In genomic region chr6:145735356-145736165, GRCh38 we compare ENCODE assay signal across 8 cellular contexts. TPM values are rescaled to one million over a fixed set of nuclear protein-coding genes. Genes with fewer than 3 reads are reported as not detected.
DNase-seq lines count a peak whose midpoint lies in the region; ATAC-seq, FAIRE-seq and TF ChIP-seq lines count a peak whose summit lies in the region.

Gene EPM2A, minus strand, starts transcription at chr6:145735520. Its CDS starts 22 bp downstream, at chr6:145735498.

- H3K4me1 ChIP-seq in HepG2 (ENCODE audit: insufficient read depth, low read length) = peaks cover 24% of the 10 kb centered on the region

- no peak for FAIRE-seq in HepG2 (lab: Jason Lieb, UNC)

- TF ChIP-seq EP300 in HepG2 (IDR thresholded peaks at IDR 0.05; ENCODE audit: low read depth in 2 of 2, low read length in 2 of 2) = 0 out of 4 replicates have a peak, but pooled peaks of 1 of the 2 experiments have one; percentile 13
- TF ChIP-seq EP300 in HepG2 (CRISPR knock-in tag; IDR thresholded peaks at IDR 0.05; ENCODE audit: borderline replicate concordance) = peak; percentile 61

- 2% methylated on average over 20 of the region's 69 CpGs for WGBS in HepG2 (ENCODE audit: low lambda C conversion rate)

- CTCF ChIA-PET in HepG2 (lab: Yijun Ruan, JAX; ENCODE audit: low intra/inter-chr PET ratio, low total read pairs) = no interaction called here

- DNase-seq in AG10803 (ENCODE audit: low read depth) (peak; percentile 81), NCI-H446 treated with DMSO at 0.1 percent for 48 hours (lab: John Stamatoyannopoulos, UW) (peak; percentile 56), dedifferentiated amniotic fluid mesenchymal stem cell (ENCODE audit: extremely low spot score) (peak; percentile 84), HepG2 (ENCODE audit: low spot score) (peak; percentile 80)
- peak; percentile 66 for DNase-seq in activated CD4-positive, alpha-beta T cell treated with anti-CD3 and anti-CD28 coated beads for 48 hours
- peak; percentile 55 for DNase-seq in stimulated activated CD4-positive, alpha-beta T cell treated with anti-CD3 and anti-CD28 coated beads, Interleukin-4, amount 100 ng/mL, for 24 hours

- H2AFZ ChIP-seq in HepG2 (ENCODE audit: low read length) = peak within 1 kb of the TSS; percentile 67

- no peaks in the 10 kb centered on the region for H4K20me1 ChIP-seq in HepG2 (ENCODE audit: insufficient read depth, low read length)

- intact Hi-C loops in HepG2 (cut with micrococcal nuclease; ENCODE audit: unreplicated experiment) = loop anchor here (10.0 kb wide), 2 partner anchors 471 to 809 kb away; partner anchors contain the start of gene RAB32

- peak; percentile 82 for ATAC-seq in GM18873 (IDR thresholded peaks at IDR 0.05; ENCODE audit: low FRiP score, unreplicated experiment)
- peak; percentile 59 for ATAC-seq in HG03108 (IDR thresholded peaks at IDR 0.05; ENCODE audit: unreplicated experiment)
- peak; percentile 80 for ATAC-seq in HepG2

- peak within 1 kb of the TSS; percentile 96 for H3K27ac ChIP-seq in HepG2 (ENCODE audit: extremely low read length, insufficient read depth, low read length)

- POLR2A ChIA-PET in HepG2 (lab: Yijun Ruan, JAX) = interaction anchor here (0.6 to 3.5 kb wide), 17 partner anchors 11 to 1395 kb away, joined by 3 to 84 read pairs (median 4); partner anchors contain the start of genes FBXO30 and SHPRH

- in situ Hi-C loops in HepG2 (cut with HindIII; ENCODE audit: extremely low pct_ligation_motif_present, low pct_unique_long_range_greater_than_20kb) = loop anchor here (5.0 kb wide), 1 partner anchor 77 kb away; the partner anchor contains the start of gene FBXO30

- peak; percentile 34 for TF ChIP-seq CTCF in AG10803 (conservative IDR thresholded peaks at IDR 0.05; ENCODE audit: low read length)
- peak; percentile 23 for TF ChIP-seq CTCF in HepG2 (CRISPR knock-in tag; IDR thresholded peaks at IDR 0.05)

- peak within 1 kb of the TSS; percentile 84 for H3K4me2 ChIP-seq in HepG2 (ENCODE audit: low read depth, low read length)

- H3K36me3 ChIP-seq in HepG2 (replicated peaks in 1 of 2; ENCODE audit: control insufficient read depth in 1 of 2, insufficient read depth in 2 of 2, low read length in 2 of 2) = no peaks in the 10 kb centered on the region

- no peaks in the 10 kb centered on the region for H3K9me3 ChIP-seq in HepG2 (ENCODE audit: low read length)

- BruUV-seq in HepG2 (replicated peaks; lab: Mats Ljungman, UMichigan) = TSS peak; percentile 85

- no peaks in the 10 kb centered on the region for H3K27me3 ChIP-seq in HepG2 (ENCODE audit: control insufficient read depth in 1 of 2, insufficient read depth in 2 of 2, low read length in 2 of 2)

- TF ChIP-seq POLR2A in HepG2 (IDR thresholded peaks at IDR 0.05; ENCODE audit: insufficient read depth in 1 of 2, low read depth in 2 of 2, low read length in 2 of 2) = peak; percentile 9 to 24; a peak in 2 of 4 replicates

- peak; percentile 52; the same call in 1 of the 2 replicates for TF ChIP-seq RAD21 in HepG2 (CRISPR knock-in tag; IDR thresholded peaks at IDR 0.05)

- H3K79me2 ChIP-seq in HepG2 (ENCODE audit: insufficient read depth, low read length) = peaks cover 4% of the 10 kb centered on the region

- peak within 1 kb of the TSS; percentile 89 for H3K9ac ChIP-seq in HepG2 (ENCODE audit: insufficient read depth, low read depth, low read length)

- H3K4me3 ChIP-seq in AG10803 (ENCODE audit: low read length) (peak within 1 kb of the TSS; percentile 70), HepG2 (replicated peaks in 1 of 3; ENCODE audit: insufficient read depth in 1 of 3, low read depth in 2 of 3, low read length in 3 of 3) (peak within 1 kb of the TSS; percentile 70 to 78 (median 75))

TF ChIP-seq in HepG2, 621 proteins besides CTCF, POLR2A, EP300 and RAD21 (continues in another document):
- TF ChIP-seq ZFAT (CRISPR knock-in tag; conservative IDR thresholded peaks at IDR 0.05) (peak; percentile 90), MED1 (CRISPR knock-in tag; IDR thresholded peaks at IDR 0.05) (peak; percentile 80; the same call in 1 of the 2 replicates), STAT5B (CRISPR knock-in tag; IDR thresholded peaks at IDR 0.05) (peak; percentile 73; the same call in 1 of the 2 replicates), ZNF749 (CRISPR knock-in tag; IDR thresholded peaks at IDR 0.05; ENCODE audit: borderline replicate concordance) (peak; percentile 90), ZBTB37 (CRISPR knock-in tag; IDR thresholded peaks at IDR 0.05) (peak; percentile 84), ZNF552 (CRISPR knock-in tag; IDR thresholded peaks at IDR 0.05; ENCODE audit: borderline replicate concordance) (peak; percentile 99), SCMH1 (CRISPR knock-in tag; IDR thresholded peaks at IDR 0.05; ENCODE audit: borderline replicate concordance) (no peak), ZBTB49 (CRISPR knock-in tag; IDR thresholded peaks at IDR 0.05; ENCODE audit: borderline replicate concordance) (peak; percentile 94), TBX3 (IDR thresholded peaks at IDR 0.05; ENCODE audit: borderline replicate concordance) (no peak), ZNF746 (CRISPR knock-in tag; IDR thresholded peaks at IDR 0.05) (peak; percentile 86), TCF7 (IDR thresholded peaks at IDR 0.05; ENCODE audit: low read depth) (no peak), ZNF777 (CRISPR knock-in tag; IDR thresholded peaks at IDR 0.05) (no peak; the same call in 1 of the 2 replicates), KDM3A (CRISPR knock-in tag; IDR thresholded peaks at IDR 0.05; ENCODE audit: low read depth) (peak; percentile 86), TEF (CRISPR knock-in tag; IDR thresholded peaks at IDR 0.05) (peak; percentile 89; the same call in 1 of the 2 replicates), ZIK1 (CRISPR knock-in tag; IDR thresholded peaks at IDR 0.05; ENCODE audit: borderline replicate concordance, low read depth) (peak; percentile 96), JUND (CRISPR knock-in tag; IDR thresholded peaks at IDR 0.05) (peak; percentile 61; the same call in 1 of the 2 replicates), MAF1 (CRISPR knock-in tag; IDR thresholded peaks at IDR 0.05; ENCODE audit: borderline replicate concordance) (peak; percentile 89; the same call in 1 of the 2 replicates), RELA (CRISPR knock-in tag; IDR thresholded peaks at IDR 0.05) (no peak)

RNA-seq across cellular contexts. Expression of gene EPM2A, which starts in this region (rescaled TPM):
- total RNA-seq in HepG2 (2016; rRNA removed; fragmentation: Illumina TruSeq; extraction: Trizol) = 9.2 and 9.9 TPM in 2 replicates
- 8.8 and 15.2 TPM in 2 replicates for total RNA-seq in HepG2 (2016; cell fraction: cytosol; rRNA removed; fragmentation: Illumina TruSeq; extraction: Trizol; ENCODE audit: low read depth)
- 10.6 and 10.7 TPM in 2 replicates for total RNA-seq in HepG2 (2016; cell fraction: insoluble cytoplasmic fraction; rRNA removed; fragmentation: Illumina TruSeq; extraction: Trizol)
- total RNA-seq in HepG2 (2016; cell fraction: membrane; rRNA removed; fragmentation: Illumina TruSeq; extraction: Trizol) = 9.2 and 10.4 TPM in 2 replicates
- 14.1 and 16.8 TPM in 2 replicates for total RNA-seq in HepG2 (2016; cell fraction: nucleus; rRNA removed; fragmentation: Illumina TruSeq; extraction: Trizol)
- 4.6 and 6.7 TPM in 2 replicates for polyA plus RNA-seq in HepG2 (2011; rRNA removed)
- 4.8 and 5.6 TPM in 2 replicates for polyA plus RNA-seq in HepG2 (2011; cell fraction: cytosol; rRNA removed)
- 11.4 and 11.7 TPM in 2 replicates for polyA plus RNA-seq in HepG2 (2011; cell fraction: nucleus; rRNA removed)
- 5.2 TPM in 2 replicates for polyA plus RNA-seq in HepG2 (2012)
- polyA plus RNA-seq in HepG2 (2016; cell fraction: cytosol; fragmentation: Illumina TruSeq; extraction: Trizol; ENCODE audit: low read depth) = 3.9 and 4.2 TPM in 2 replicates
- polyA plus RNA-seq in HepG2 (2016; cell fraction: insoluble cytoplasmic fraction; fragmentation: Illumina TruSeq; extraction: Trizol; ENCODE audit: low read depth) = 7.7 and 8.5 TPM in 2 replicates
- polyA plus RNA-seq in HepG2 (2016; cell fraction: membrane; fragmentation: Illumina TruSeq; extraction: Trizol; ENCODE audit: low read depth) = 7.6 and 8.0 TPM in 2 replicates
- 9.1 and 12.4 TPM in 2 replicates for polyA plus RNA-seq in HepG2 (2016; cell fraction: nucleus; fragmentation: Illumina TruSeq; extraction: Trizol; ENCODE audit: insufficient read depth, low read depth)
- 4.9 and 11.6 TPM in 2 replicates for polyA minus RNA-seq in HepG2 (2011; rRNA and poly(A)+ RNA removed; ENCODE audit: low replicate concordance)
- 6.4 and 6.9 TPM in 2 replicates for polyA minus RNA-seq in HepG2 (2011; cell fraction: cytosol; rRNA and poly(A)+ RNA removed)
- 33.6 and 34.5 TPM in 2 replicates for polyA minus RNA-seq in HepG2 (2011; cell fraction: nucleus; rRNA and poly(A)+ RNA removed)

Comparison
In these comparisons a context has a peak if more than half of its experiments do, and no peak if none do; other contexts are left out.
1. Peak in every context shown above with its lines: DNase-seq, ATAC-seq, H3K4me3 ChIP-seq and H3K27ac ChIP-seq.